In the genomic region with DNA sequence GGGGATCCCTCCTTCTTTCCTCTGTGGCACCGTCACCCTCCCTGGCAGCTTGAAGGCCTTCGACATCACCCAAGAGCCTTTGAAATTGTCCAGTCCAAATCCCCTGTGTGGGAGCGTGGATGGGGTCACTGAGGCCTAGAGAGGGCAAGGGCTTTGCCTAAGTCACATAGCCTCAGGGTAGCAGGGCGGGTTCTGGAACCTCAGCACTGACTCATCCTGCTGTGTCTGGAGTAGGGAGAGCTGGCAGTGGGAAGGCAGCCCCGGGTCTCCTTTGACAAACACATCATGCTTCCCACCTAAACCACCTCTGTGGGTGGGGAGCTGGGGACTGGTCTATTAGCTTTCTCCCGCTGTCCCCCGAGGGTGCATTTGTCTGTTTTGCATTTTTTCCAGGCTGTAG, we compare ENCODE assay signal across 15 cellular contexts.
DNase-seq lines count a peak whose midpoint lies in the region; ATAC-seq, FAIRE-seq and TF ChIP-seq lines count a peak whose summit lies in the region.
"Had no signal": no experiment of that assay in that cellular context is flagged by ENCODE, and none has a peak within 500 bp of the region (broad histone marks: within the 10 kb centered on the region; RNA-seq: fewer than 3 reads in every experiment).

No MANE protein-coding gene starts in this region.

- H3K27me3 Mint-ChIP-seq in naive thymus-derived CD8-positive, alpha-beta T cell: peaks cover 0 to 19% (median 12%) of the 10 kb centered on the region in 5 donors
- H3K27me3 Mint-ChIP-seq: activated CD4-positive, alpha-beta T cell treated with anti-CD3 and anti-CD28 coated beads, Interleukin-2, amount 10 ng/mL, durations not matched to agents 7 days and 5 days; stimulated activated naive CD8-positive, alpha-beta T cell treated with anti-CD3 and anti-CD28 coated beads, Interleukin-15, Interleukin-2, amounts not matched to agents 100 ng/mL and 50 ng/mL, for 24 hours had no signal

- no peak for ATAC-seq in IMR-90 (ENCODE audit: low read depth)
- 0 out of 3 replicates have a peak, but pooled peaks have one; percentile 14 for ATAC-seq in K562
- no peak for ATAC-seq in naive thymus-derived CD8-positive, alpha-beta T cell
- ATAC-seq in GM18517 (IDR thresholded peaks at IDR 0.05; ENCODE audit: unreplicated experiment): no peak

- no peak overlapping the region for H3K18ac ChIP-seq in IMR-90 (ENCODE audit: low read depth, low read length)
- peak overlapping the region; percentile 46 for H3K18ac ChIP-seq in neuronal stem cell (ENCODE audit: low read length)

- H3K4me3 Mint-ChIP-seq in naive thymus-derived CD8-positive, alpha-beta T cell: no peak overlapping the region
- H3K4me3 Mint-ChIP-seq: activated CD4-positive, alpha-beta T cell treated with anti-CD3 and anti-CD28 coated beads, Interleukin-2, amount 10 ng/mL, durations not matched to agents 7 days and 5 days; activated naive CD4-positive, alpha-beta T cell treated with anti-CD3 and anti-CD28 coated beads, Interleukin-2, amount 10 ng/mL, durations not matched to agents 7 days and 5 days; stimulated activated naive CD8-positive, alpha-beta T cell treated with anti-CD3 and anti-CD28 coated beads, Interleukin-15, Interleukin-2, amounts not matched to agents 100 ng/mL and 50 ng/mL, for 24 hours had no signal

- no peak overlapping the region for H2BK5ac ChIP-seq in IMR-90 (ENCODE audit: low read depth, low read length, poor library complexity, severe bottlenecking)
- peak overlapping the region; percentile 3 for H2BK5ac ChIP-seq in neuronal stem cell (ENCODE audit: low read length)

- H3K27me3 ChIP-seq in IMR-90 (ENCODE audit: control insufficient read depth, insufficient read depth, low read length) (peaks cover 3% of the 10 kb centered on the region; the same call in 1 of the 2 replicates), K562 (ENCODE audit: control insufficient read depth in 2 of 2, insufficient read depth in 2 of 2, low read length in 2 of 2) (peaks cover 46 to 81% of the 10 kb centered on the region in 2 experiments), neuronal stem cell (ENCODE audit: control insufficient read depth in 3 of 3, insufficient read depth in 3 of 3, low read depth in 1 of 3, low read length in 3 of 3) (no peaks in the 10 kb centered on the region), ascending aorta (no peaks in the 10 kb centered on the region)

- no peak overlapping the region for H4K8ac ChIP-seq in IMR-90 (ENCODE audit: low read depth in 2 of 2, low read length in 2 of 2)
- H4K8ac ChIP-seq in neuronal stem cell (ENCODE audit: low read depth, low read length): no peak overlapping the region

- H3K56ac ChIP-seq in IMR-90 (ENCODE audit: extremely low read depth, insufficient read depth, low read length): no peak overlapping the region

- TF ChIP-seq POLR2A in IMR-90 (IDR thresholded peaks at IDR 0.05; ENCODE audit: low read depth, low read length) (no peak), K562 (conservative IDR thresholded peaks at IDR 0.05) (no peak)

- POLR2A ChIA-PET in IMR-90 (lab: Charles Lee; ENCODE audit: unreplicated experiment): no interaction called here
- POLR2A ChIA-PET in K562 (lab: Yijun Ruan, JAX): interaction anchor here (0.6 to 1.0 kb wide), 4 partner anchors 16 to 393 kb away, joined by 3 to 4 read pairs (median 3); no protein-coding TSS in a partner anchor
- POLR2A ChIA-PET in naive thymus-derived CD8-positive, alpha-beta T cell (lab: Charles Lee): no interaction called here

- intact Hi-C loops in IMR-90 (cut with micrococcal nuclease): no loop called here
- intact Hi-C loops in K562 (cut with micrococcal nuclease): no loop called here
- intact Hi-C loops in ascending aorta (cut with DNase I): no loop called here

- H3K23ac ChIP-seq in IMR-90 (ENCODE audit: low read depth, low read length) (no peak overlapping the region), neuronal stem cell (ENCODE audit: low read depth, low read length, poor library complexity) (no peak overlapping the region)

- H3K79me1 ChIP-seq in IMR-90 (ENCODE audit: low read depth in 1 of 2, low read length in 2 of 2) (no peaks in the 10 kb centered on the region), neuronal stem cell (ENCODE audit: low read depth, low read length) (no peaks in the 10 kb centered on the region)

- no peak overlapping the region for H3K9ac ChIP-seq in IMR-90 (ENCODE audit: low read depth, low read length)
- no peak overlapping the region for H3K9ac ChIP-seq in K562 (ENCODE audit: insufficient read depth in 1 of 2, low read depth in 2 of 2, low read length in 2 of 2)
- no peak overlapping the region for H3K9ac ChIP-seq in neuronal stem cell (ENCODE audit: low read depth, low read length, poor library complexity)

- no peak overlapping the region for H4K5ac ChIP-seq in IMR-90 (ENCODE audit: low read depth, low read length)

- no peaks in the 10 kb centered on the region for H3K79me2 ChIP-seq in K562 (ENCODE audit: control insufficient read depth, insufficient read depth, low read length)

- FAIRE-seq in K562 (lab: Jason Lieb, UNC): no peak

- H2AK5ac ChIP-seq in IMR-90 (ENCODE audit: low read depth, low read length) (no peak overlapping the region), neuronal stem cell (ENCODE audit: low read depth, low read length) (no peak overlapping the region)

- H2AFZ ChIP-seq in IMR-90 (replicated peaks; ENCODE audit: low read length, poor library complexity): peak overlapping the region; percentile 58
- no peak overlapping the region for H2AFZ ChIP-seq in K562 (ENCODE audit: low read depth, low read length)
- H2AFZ ChIP-seq in neuronal stem cell (ENCODE audit: low read length): no peak overlapping the region

- H3K4me1 Mint-ChIP-seq in naive thymus-derived CD8-positive, alpha-beta T cell: no peaks in the 10 kb centered on the region
- H3K4me1 Mint-ChIP-seq: activated CD4-positive, alpha-beta T cell treated with anti-CD3 and anti-CD28 coated beads, Interleukin-2, amount 10 ng/mL, durations not matched to agents 7 days and 5 days; activated naive CD4-positive, alpha-beta T cell treated with anti-CD3 and anti-CD28 coated beads, Interleukin-2, amount 10 ng/mL, durations not matched to agents 7 days and 5 days had no signal

- H3K4ac ChIP-seq in IMR-90 (ENCODE audit: low read depth, low read length) (no peak overlapping the region), neuronal stem cell (ENCODE audit: low read length) (no peak overlapping the region)

- no TSS peak for BruUV-seq in IMR-90 (replicated peaks; lab: Mats Ljungman, UMichigan)
- no TSS peak for BruUV-seq in K562 (replicated peaks; lab: Mats Ljungman, UMichigan)

- H3K9me3 Mint-ChIP-seq in naive thymus-derived CD8-positive, alpha-beta T cell: no peaks in the 10 kb centered on the region
- H3K9me3 Mint-ChIP-seq: activated CD4-positive, alpha-beta T cell treated with anti-CD3 and anti-CD28 coated beads, Interleukin-2, amount 10 ng/mL, durations not matched to agents 7 days and 5 days; activated naive CD4-positive, alpha-beta T cell treated with anti-CD3 and anti-CD28 coated beads, Interleukin-2, amount 10 ng/mL, durations not matched to agents 7 days and 5 days; stimulated activated naive CD8-positive, alpha-beta T cell treated with anti-CD3 and anti-CD28 coated beads, Interleukin-15, Interleukin-2, amounts not matched to agents 100 ng/mL and 50 ng/mL, for 24 hours had no signal

- H3K14ac ChIP-seq in IMR-90 (replicated peaks; ENCODE audit: low read depth, low read length): no peak overlapping the region
- no peak overlapping the region for H3K14ac ChIP-seq in neuronal stem cell (ENCODE audit: low read length)

- H3K9me1 ChIP-seq in IMR-90 (ENCODE audit: insufficient read depth, low read length) (no peaks in the 10 kb centered on the region), K562 (ENCODE audit: control insufficient read depth, insufficient read depth, low read length) (no peaks in the 10 kb centered on the region)

- H3K9me3 ChIP-seq in IMR-90 (ENCODE audit: control insufficient read depth, insufficient read depth, low read length) (no peaks in the 10 kb centered on the region), K562 (replicated peaks; ENCODE audit: control insufficient read depth, insufficient read depth, low read depth, low read length) (no peaks in the 10 kb centered on the region), neuronal stem cell (replicated peaks in 1 of 2; ENCODE audit: control insufficient read depth in 2 of 2, insufficient read depth in 1 of 2, low read depth in 1 of 2, low read length in 2 of 2) (no peaks in the 10 kb centered on the region), ascending aorta (no peaks in the 10 kb centered on the region)
- H3K9me3 ChIP-seq: left ventricle myocardium inferior had no signal

- H4K20me1 ChIP-seq in IMR-90 (ENCODE audit: insufficient read depth, low read length) (no peaks in the 10 kb centered on the region), K562 (replicated peaks; ENCODE audit: control insufficient read depth, insufficient read depth, low read length) (peaks cover 20% of the 10 kb centered on the region)

- no peak overlapping the region for H3K27ac Mint-ChIP-seq in naive thymus-derived CD8-positive, alpha-beta T cell
- H3K27ac Mint-ChIP-seq: activated CD4-positive, alpha-beta T cell treated with anti-CD3 and anti-CD28 coated beads, Interleukin-2, amount 10 ng/mL, durations not matched to agents 7 days and 5 days; activated naive CD4-positive, alpha-beta T cell treated with anti-CD3 and anti-CD28 coated beads, Interleukin-2, amount 10 ng/mL, durations not matched to agents 7 days and 5 days; progenitor cell of endocrine pancreas; stimulated activated naive CD8-positive, alpha-beta T cell treated with anti-CD3 and anti-CD28 coated beads, Interleukin-15, Interleukin-2, amounts not matched to agents 100 ng/mL and 50 ng/mL, for 24 hours had no signal

- H2BK15ac ChIP-seq in IMR-90 (ENCODE audit: low read depth, low read length) (no peak overlapping the region), neuronal stem cell (ENCODE audit: low read length) (no peak overlapping the region)

- H2AK9ac ChIP-seq in IMR-90 (replicated peaks; ENCODE audit: low read depth, low read length, poor library complexity): no peak overlapping the region

- no peak for TF ChIP-seq RAD21 in IMR-90 (IDR thresholded peaks at IDR 0.05; ENCODE audit: low read length)
- no peak for TF ChIP-seq RAD21 in K562 (CRISPR knock-in tag; conservative IDR thresholded peaks at IDR 0.05 in 1 of 2, IDR thresholded peaks at IDR 0.05 in 1 of 2)

- CTCF ChIA-PET in IMR-90 (lab: Yijun Ruan, JAX): no interaction called here
- CTCF ChIA-PET in K562 (lab: Yijun Ruan, JAX; ENCODE audit: low intra/inter-chr PET ratio): no interaction called here

- dilution Hi-C loops in IMR-90 (cut with HindIII; ENCODE audit: low sequenced_read_pairs, unreplicated experiment): no loop called here

- no peak overlapping the region for H2BK120ac ChIP-seq in IMR-90 (ENCODE audit: low read depth, low read length)
- H2BK120ac ChIP-seq in neuronal stem cell (ENCODE audit: low read depth, low read length): peak overlapping the region; percentile 27

- no peak overlapping the region for H4K91ac ChIP-seq in IMR-90 (ENCODE audit: insufficient read depth, low read depth, low read length)
- H4K91ac ChIP-seq in neuronal stem cell (ENCODE audit: low read depth, low read length, poor library complexity): no peak overlapping the region

- in situ Hi-C loops in IMR-90 (cut with MboI; ENCODE audit: low sequenced_read_pairs) (no loop called here), K562 (cut with MboI) (no loop called here)

- H3K4me2 ChIP-seq in IMR-90 (ENCODE audit: low read depth, low read length): no peak overlapping the region
- no peak overlapping the region for H3K4me2 ChIP-seq in K562 (ENCODE audit: insufficient read depth, low read length)
- no peak overlapping the region for H3K4me2 ChIP-seq in neuronal stem cell (ENCODE audit: insufficient read depth, low read length, poor library complexity, severe bottlenecking)

- H3K4me3 ChIP-seq in IMR-90 (ENCODE audit: insufficient read depth, low read depth, low read length) (no peak overlapping the region), K562 (no peak overlapping the region), neuronal stem cell (ENCODE audit: low read length in 2 of 2) (no peak overlapping the region), ascending aorta (no peak overlapping the region)
- H3K4me3 ChIP-seq: left ventricle myocardium inferior had no signal

- DNase-seq in EH (ENCODE audit: low read depth) (peak; percentile 40), IMR-90 (no peak), K562 (ENCODE audit: extremely low read depth in 1 of 4, low spot score in 3 of 4) (no peak), neuronal stem cell (ENCODE audit: low spot score) (no peak), ascending aorta (ENCODE audit: low spot score in 2 of 2) (no peak), medulla oblongata (ENCODE audit: extremely low spot score) (no peak)
- no peak for DNase-seq in naive thymus-derived CD8-positive, alpha-beta T cell
- DNase-seq: activated CD4-positive, alpha-beta T cell treated with anti-CD3 and anti-CD28 coated beads, Interleukin-2, amount 10 ng/mL, durations not matched to agents 7 days and 5 days; activated naive CD4-positive, alpha-beta T cell treated with anti-CD3 and anti-CD28 coated beads, Interleukin-2, amount 10 ng/mL, durations not matched to agents 7 days and 5 days; AML-193; left ventricle myocardium inferior; NCI-H1105 treated with DMSO at 0.1 percent for 48 hours had no signal

- no peak for TF ChIP-seq CTCF in IMR-90 (conservative IDR thresholded peaks at IDR 0.05; ENCODE audit: low read depth, low read length)
- no peak for TF ChIP-seq CTCF in K562 (IDR thresholded peaks at IDR 0.05 in 2 of 3, conservative IDR thresholded peaks at IDR 0.05 in 1 of 3; ENCODE audit: insufficient read depth in 2 of 3, low read depth in 1 of 3, low read length in 3 of 3)
- TF ChIP-seq CTCF in ascending aorta (IDR thresholded peaks at IDR 0.05): no peak

- no peak for TF ChIP-seq EP300 in K562 (IDR thresholded peaks at IDR 0.05; ENCODE audit: low read length)

- H3K27ac ChIP-seq in IMR-90 (ENCODE audit: insufficient read depth, low read length) (no peak overlapping the region), K562 (ENCODE audit: extremely low read depth, low read depth, low read length) (no peak overlapping the region), neuronal stem cell (replicated peaks; ENCODE audit: low read length) (no peak overlapping the region), ascending aorta (no peak overlapping the region)
- H3K27ac ChIP-seq: left ventricle myocardium inferior had no signal

- no peak overlapping the region for H2BK12ac ChIP-seq in neuronal stem cell (ENCODE audit: low read length)

- no peaks in the 10 kb centered on the region for H3K36me3 ChIP-seq in IMR-90 (ENCODE audit: control insufficient read depth, insufficient read depth, low read length)
- no peaks in the 10 kb centered on the region for H3K36me3 ChIP-seq in K562 (ENCODE audit: control insufficient read depth, insufficient read depth, low read length)
- peaks cover 2 to 10% of the 10 kb centered on the region in 2 donors for H3K36me3 ChIP-seq in neuronal stem cell (replicated peaks in 1 of 2; ENCODE audit: control insufficient read depth in 2 of 2, insufficient read depth in 2 of 2, low read length in 2 of 2)
- no peaks in the 10 kb centered on the region for H3K36me3 ChIP-seq in ascending aorta
- H3K36me3 ChIP-seq: left ventricle myocardium inferior had no signal

- no peak overlapping the region for H2BK20ac ChIP-seq in IMR-90 (ENCODE audit: low read depth, low read length)

- H3K36me3 Mint-ChIP-seq in naive thymus-derived CD8-positive, alpha-beta T cell: no peaks in the 10 kb centered on the region
- H3K36me3 Mint-ChIP-seq: activated naive CD4-positive, alpha-beta T cell treated with anti-CD3 and anti-CD28 coated beads, Interleukin-2, amount 10 ng/mL, durations not matched to agents 7 days and 5 days had no signal

- WGBS in IMR-90 (ENCODE audit: extremely low coverage in 2 of 2, insufficient read length in 1 of 2), 2 experiments: no CpG with 5 or more reads among the region's 7 CpGs
- whole genome bisulfite sequencing in K562 (ENCODE audit: insufficient coverage, low coverage, missing lambda C conversion rate): 1% methylated on average over 7 of the region's 7 CpGs
- no CpG with 5 or more reads among the region's 7 CpGs for WGBS in neuronal stem cell (ENCODE audit: extremely low coverage in 2 of 2, insufficient read length in 2 of 2, insufficient replicate concordance in 1 of 2), 2 donors

- H3K4me1 ChIP-seq in IMR-90 (ENCODE audit: control insufficient read depth, insufficient read depth, low read length) (no peaks in the 10 kb centered on the region), K562 (replicated peaks in 1 of 2; ENCODE audit: control insufficient read depth in 2 of 2, insufficient read depth in 2 of 2, low read length in 2 of 2) (0 out of 5 replicates have a peak, but pooled peaks cover 0 to 4% of the 10 kb centered on the region in 2 experiments), neuronal stem cell (ENCODE audit: control insufficient read depth in 2 of 2, insufficient read depth in 1 of 2, low read depth in 1 of 2, low read length in 2 of 2) (peaks cover 6 to 13% of the 10 kb centered on the region in 2 donors), ascending aorta (no peaks in the 10 kb centered on the region)
- H3K4me1 ChIP-seq: left ventricle myocardium inferior had no signal
